In genomic region chr11:16924826-16925494, GRCh38 we compare ENCODE assay signal across 8 cellular contexts.
A peak's percentile ranks its signal among the peaks of the same experiment; 100 is the strongest.
DNase-seq lines count a peak whose midpoint lies in the region; ATAC-seq and TF ChIP-seq lines count a peak whose summit lies in the region.

No MANE protein-coding gene starts in this region.

- no peak overlapping the region for H3K9ac ChIP-seq in KMS-11
- H3K9ac ChIP-seq in colonic mucosa (ENCODE audit: low read depth in 2 of 2, low read length in 2 of 2): peak overlapping the region; percentile 76 to 85
- no peak overlapping the region for H3K9ac ChIP-seq in liver (ENCODE audit: low read depth in 1 of 2, low read length in 2 of 2)

- H4K20me1 ChIP-seq in KMS-11 (ENCODE audit: insufficient read depth): no peaks in the 10 kb centered on the region

- 3% methylated on average over 47 of the region's 47 CpGs for WGBS in liver
- WGBS in testis, 2 donors: 4 to 8% methylated on average over 12 to 47 of the region's 47 CpGs

- H3K27me3 ChIP-seq in KMS-11 (ENCODE audit: insufficient read depth, low read depth): no peaks in the 10 kb centered on the region
- H3K27me3 ChIP-seq in colonic mucosa: no peaks in the 10 kb centered on the region
- no peaks in the 10 kb centered on the region for H3K27me3 ChIP-seq in liver (ENCODE audit: control insufficient read depth in 4 of 4, insufficient read depth in 4 of 4, low read length in 3 of 4)
- H3K27me3 ChIP-seq in testis: no peaks in the 10 kb centered on the region

- ATAC-seq in GM19035 (IDR thresholded peaks at IDR 0.05; ENCODE audit: unreplicated experiment) (peak; percentile 16), HG03469 (IDR thresholded peaks at IDR 0.05; ENCODE audit: unreplicated experiment) (no peak)

- peak in 1 of 2 donors; percentile 12 for TF ChIP-seq RAD21 in liver (IDR thresholded peaks at IDR 0.05)

- H3K27ac ChIP-seq in KMS-11: no peak overlapping the region
- H3K27ac ChIP-seq in colonic mucosa: peak overlapping the region; percentile 73
- peak overlapping the region; percentile 14 to 47 for H3K27ac ChIP-seq in liver (ENCODE audit: low read depth in 1 of 2, low read length in 2 of 2)
- no peak overlapping the region for H3K27ac ChIP-seq in testis

- H3K4me2 ChIP-seq in KMS-11: peak overlapping the region; percentile 48; the same call in 1 of the 2 replicates

- H3K9me3 ChIP-seq in colonic mucosa: no peaks in the 10 kb centered on the region
- no peaks in the 10 kb centered on the region for H3K9me3 ChIP-seq in liver (ENCODE audit: control insufficient read depth in 4 of 4, low read length in 3 of 4)
- no peaks in the 10 kb centered on the region for H3K9me3 ChIP-seq in testis

- no peak for TF ChIP-seq CTCF in KMS-11 (conservative IDR thresholded peaks at IDR 0.05; ENCODE audit: low read depth, low read length)
- TF ChIP-seq CTCF in colonic mucosa (IDR thresholded peaks at IDR 0.05): no peak
- TF ChIP-seq CTCF in liver (IDR thresholded peaks at IDR 0.05; ENCODE audit: low read depth, low read length, missing input control): no peak
- TF ChIP-seq CTCF in testis (IDR thresholded peaks at IDR 0.05): no peak

- intact Hi-C loops in colonic mucosa (cut with DNase I) (no loop called here), testis (cut with DNase I; ENCODE audit: low total_unique reads) (no loop called here)

- peak; percentile 47 for DNase-seq in ACHN
- DNase-seq in colonic mucosa: peak; percentile 86
- peak; percentile 71 for DNase-seq in testis
- DNase-seq in stimulated activated CD4-positive, alpha-beta T cell treated with anti-CD3 and anti-CD28 coated beads, Interleukin-4, amount 100 ng/mL, for 1 hour: no peak

- H3K4me1 ChIP-seq in KMS-11 (ENCODE audit: low read depth, poor library complexity, severe bottlenecking) (peaks cover 24% of the 10 kb centered on the region), colonic mucosa (peaks cover 8% of the 10 kb centered on the region), liver (ENCODE audit: control insufficient read depth in 4 of 4, insufficient read depth in 4 of 4, low read length in 3 of 4) (peaks cover 15 to 31% (median 20%) of the 10 kb centered on the region in 4 donors), testis (peaks cover 13% of the 10 kb centered on the region)

- no peaks in the 10 kb centered on the region for H3K36me3 ChIP-seq in KMS-11 (ENCODE audit: insufficient read depth)
- H3K36me3 ChIP-seq in colonic mucosa: no peaks in the 10 kb centered on the region
- no peaks in the 10 kb centered on the region for H3K36me3 ChIP-seq in liver (ENCODE audit: control insufficient read depth in 4 of 4, insufficient read depth in 3 of 4, low read depth in 1 of 4, low read length in 3 of 4)
- H3K36me3 ChIP-seq in testis (ENCODE audit: low read depth, missing control alignments): no peaks in the 10 kb centered on the region

- H2AFZ ChIP-seq in KMS-11 (ENCODE audit: low read depth): no peak overlapping the region

- TF ChIP-seq POLR2A in testis (IDR thresholded peaks at IDR 0.05): no peak

- H3K4me3 ChIP-seq in KMS-11 (IDR thresholded peaks at IDR 0.05; ENCODE audit: insufficient read depth, low read depth, low read length): no peak overlapping the region
- H3K4me3 ChIP-seq in colonic mucosa: peak overlapping the region; percentile 34
- H3K4me3 ChIP-seq in liver (ENCODE audit: low read depth in 1 of 3, low read length in 3 of 3): peak overlapping the region; percentile 9 to 52 (median 47)
- peak overlapping the region; percentile 43 to 59 for H3K4me3 ChIP-seq in testis

- in situ Hi-C loops in ACHN (cut with HindIII; ENCODE audit: low pct_ligation_motif_present, low pct_unique_long_range_greater_than_20kb, low sequenced_read_pairs): loop anchor here (25.0 kb wide), 1 partner anchor 137 kb away; no protein-coding TSS in a partner anchor

- no peaks in the 10 kb centered on the region for H3K79me2 ChIP-seq in KMS-11 (ENCODE audit: insufficient read depth, low read depth)

TF ChIP-seq in liver, 16 proteins besides CTCF, POLR2A, EP300 and RAD21:
- TF ChIP-seq HNF4G (IDR thresholded peaks at IDR 0.05) (no peak), HNF4A (conservative IDR thresholded peaks at IDR 0.05) (peak in 1 of 2 donors; percentile 41), SP1 (IDR thresholded peaks at IDR 0.05) (no peak), TAF1 (conservative IDR thresholded peaks at IDR 0.05) (no peak), RXRA (IDR thresholded peaks at IDR 0.05) (peak in 1 of 2 donors; percentile 45), EGR1 (IDR thresholded peaks at IDR 0.05; ENCODE audit: low read depth in 2 of 2) (no peak), REST (IDR thresholded peaks at IDR 0.05) (peak; percentile 43), MAX (IDR thresholded peaks at IDR 0.05) (no peak), ATF3 (IDR thresholded peaks at IDR 0.05) (peak; percentile 32), YY1 (IDR thresholded peaks at IDR 0.05) (peak; percentile 87), JUND (IDR thresholded peaks at IDR 0.05) (peak in 1 of 2 donors; percentile 68)

Comparison
In these comparisons a context has a peak if more than half of its experiments do, and no peak if none do; other contexts are left out.
1. H3K27ac ChIP-seq: peak in colonic mucosa (single experiment) and liver (2 of 2); none in KMS-11 (single experiment) and testis (0 of 2).
2. H3K9ac ChIP-seq: peak in colonic mucosa (2 of 2); none in KMS-11 (single experiment) and liver (0 of 2).